ENCODE assay signal across 20 cellular contexts in genomic region chr6:108755257-108756240, GRCh38.
A peak's percentile ranks its signal among the peaks of the same experiment; 100 is the strongest.
DNase-seq lines count a peak whose midpoint lies in the region; ATAC-seq, FAIRE-seq and TF ChIP-seq lines count a peak whose summit lies in the region.
"Had no signal": no experiment of that assay in that cellular context is flagged by ENCODE, and none has a peak within 500 bp of the region (broad histone marks: within the 10 kb centered on the region; RNA-seq: fewer than 3 reads in every experiment).

No MANE protein-coding gene starts in this region.

- H3K4me3 Mint-ChIP-seq in astrocyte (ENCODE audit: unreplicated experiment), result no peak overlapping the region
- no peak overlapping the region for H3K4me3 Mint-ChIP-seq in activated CD4-positive, alpha-beta memory T cell treated with anti-CD3 and anti-CD28 coated beads, Interleukin-2, amount 10 ng/mL, durations not matched to agents 7 days and 5 days
- H3K4me3 Mint-ChIP-seq: activated T-helper 17 cell treated with anti-CD3 and anti-CD28 coated beads, Interleukin-2, amount 50 U/mL, for 72 hours; effector memory CD8-positive, alpha-beta T cell; natural killer cell treated with Interleukin-12 subunit alpha and Interleukin-12 subunit beta and Interleukin-15 and Interleukin-18, amount 100 ng/mL, for 72 hours had no signal

- intact Hi-C loops in heart right ventricle (cut with DNase I), result loop anchor here in 1 of 10 donors (5.0 kb wide), 1 partner anchor 43 kb away; no protein-coding TSS in a partner anchor

- CTCF ChIA-PET in activated CD4-positive, alpha-beta memory T cell treated with anti-CD3 and anti-CD28 coated beads, Interleukin-2, amount 10 ng/mL, durations not matched to agents 7 days and 5 days (lab: Charles Lee), result no interaction called here

- WGBS in heart right ventricle, 2 donors, result 41 to 49% methylated on average over 3 of the region's 3 CpGs

- no peak overlapping the region for H3K4me2 ChIP-seq in astrocyte (ENCODE audit: low read length)

- H3K9me3 ChIP-seq in astrocyte (ENCODE audit: insufficient read depth, low read depth, low read length), result no peaks in the 10 kb centered on the region
- H3K9me3 ChIP-seq in heart right ventricle, result no peaks in the 10 kb centered on the region
- H3K9me3 ChIP-seq: Caco-2 had no signal

- H3K27me3 ChIP-seq in astrocyte (ENCODE audit: insufficient read depth, low read length), result no peaks in the 10 kb centered on the region
- no peaks in the 10 kb centered on the region for H3K27me3 ChIP-seq in heart right ventricle

- no peak overlapping the region for H3K4me3 ChIP-seq in astrocyte (ENCODE audit: insufficient read depth, low read depth, low read length)
- H3K4me3 ChIP-seq in heart right ventricle, result no peak overlapping the region

- no peak for FAIRE-seq in astrocyte (lab: Jason Lieb, UNC)

- H3K4me1 ChIP-seq in astrocyte (ENCODE audit: insufficient read depth, low read length), result no peaks in the 10 kb centered on the region
- peaks cover 4 to 36% (median 17%) of the 10 kb centered on the region in 9 donors for H3K4me1 ChIP-seq in heart right ventricle

- TF ChIP-seq CTCF in astrocyte (IDR thresholded peaks at IDR 0.05; ENCODE audit: insufficient read depth, low read depth, low read length) (no peak), heart right ventricle (IDR thresholded peaks at IDR 0.05) (no peak)

- H3K79me2 ChIP-seq in astrocyte (ENCODE audit: insufficient read depth, low read length), result no peaks in the 10 kb centered on the region

- peak; percentile 23 for DNase-seq in DMS 273 (lab: John Stamatoyannopoulos, UW; ENCODE audit: unreplicated experiment)
- DNase-seq in DMS 273 treated with DMSO at 0.1 percent for 48 hours (lab: John Stamatoyannopoulos, UW), result no peak
- DNase-seq in astrocyte (ENCODE audit: low read depth), result peak; percentile 28
- DNase-seq in heart right ventricle, result no peak
- DNase-seq in stromal cell of bone marrow (ENCODE audit: low read depth), result peak; percentile 45
- no peak for DNase-seq in KBM-7
- DNase-seq in activated CD4-positive, alpha-beta memory T cell treated with anti-CD3 and anti-CD28 coated beads, Interleukin-2, amount 10 ng/mL, durations not matched to agents 7 days and 5 days, result no peak
- DNase-seq in NCI-H1694 (lab: John Stamatoyannopoulos, UW), result no peak
- DNase-seq: activated CD4-positive, alpha-beta T cell treated with anti-CD3 and anti-CD28 coated beads, Interleukin-2, amount 50 U/mL, for 1 hour; Caco-2; effector memory CD8-positive, alpha-beta T cell; head of caudate nucleus; NCI-H2081; NCI-H748 treated with DMSO at 0.1 percent for 48 hours; SIG-M5; stimulated activated naive CD4-positive, alpha-beta T cell treated with Interleukin-2 at 50 U/mL for 16 hours had no signal

- H4K20me1 ChIP-seq in astrocyte (ENCODE audit: insufficient read depth, low read length), result no peaks in the 10 kb centered on the region

- H3K36me3 Mint-ChIP-seq in astrocyte (ENCODE audit: low read depth, unreplicated experiment), result no peaks in the 10 kb centered on the region
- H3K36me3 Mint-ChIP-seq in activated CD4-positive, alpha-beta memory T cell treated with anti-CD3 and anti-CD28 coated beads, Interleukin-2, amount 10 ng/mL, durations not matched to agents 7 days and 5 days (ENCODE audit: low read depth), result no peaks in the 10 kb centered on the region
- H3K36me3 Mint-ChIP-seq: natural killer cell treated with Interleukin-12 subunit alpha and Interleukin-12 subunit beta and Interleukin-15 and Interleukin-18, amount 100 ng/mL, for 72 hours had no signal

- in situ Hi-C loops in KBM-7 (cut with MboI; ENCODE audit: low pct_unique_long_range_greater_than_20kb, low sequenced_read_pairs), result no loop called here

- ATAC-seq in heart right ventricle, result peak; percentile 20 to 73 (median 41)
- ATAC-seq: activated T-helper 17 cell treated with anti-CD3 and anti-CD28 coated beads, Interleukin-2, amount 50 U/mL, for 72 hours; effector memory CD8-positive, alpha-beta T cell; natural killer cell treated with Interleukin-12 subunit alpha and Interleukin-12 subunit beta and Interleukin-15 and Interleukin-18, amount 100 ng/mL, for 72 hours; sciatic nerve had no signal

- H3K27ac ChIP-seq in astrocyte (ENCODE audit: low read depth, low read length) (no peak overlapping the region), heart right ventricle (peak overlapping the region in 8 of 10 donors; percentile 24 to 68 (median 34))
- H3K27ac ChIP-seq: 22Rv1 had no signal

- peaks cover 10% of the 10 kb centered on the region for H3K4me1 Mint-ChIP-seq in astrocyte (ENCODE audit: low read depth, unreplicated experiment)
- H3K4me1 Mint-ChIP-seq in activated CD4-positive, alpha-beta memory T cell treated with anti-CD3 and anti-CD28 coated beads, Interleukin-2, amount 10 ng/mL, durations not matched to agents 7 days and 5 days, result no peaks in the 10 kb centered on the region
- H3K4me1 Mint-ChIP-seq: activated T-helper 17 cell treated with anti-CD3 and anti-CD28 coated beads, Interleukin-2, amount 50 U/mL, for 72 hours had no signal

- H3K27me3 Mint-ChIP-seq in astrocyte (ENCODE audit: low read depth, unreplicated experiment), result peaks cover 17% of the 10 kb centered on the region
- H3K27me3 Mint-ChIP-seq in activated CD4-positive, alpha-beta memory T cell treated with anti-CD3 and anti-CD28 coated beads, Interleukin-2, amount 10 ng/mL, durations not matched to agents 7 days and 5 days, result peaks cover 9% of the 10 kb centered on the region
- H3K27me3 Mint-ChIP-seq: activated T-helper 17 cell treated with anti-CD3 and anti-CD28 coated beads, Interleukin-2, amount 50 U/mL, for 72 hours had no signal

- POLR2A ChIA-PET in activated CD4-positive, alpha-beta memory T cell treated with anti-CD3 and anti-CD28 coated beads, Interleukin-2, amount 10 ng/mL, durations not matched to agents 7 days and 5 days (lab: Charles Lee), result no interaction called here

- H3K9me3 Mint-ChIP-seq in astrocyte (ENCODE audit: unreplicated experiment), result no peaks in the 10 kb centered on the region
- H3K9me3 Mint-ChIP-seq in activated CD4-positive, alpha-beta memory T cell treated with anti-CD3 and anti-CD28 coated beads, Interleukin-2, amount 10 ng/mL, durations not matched to agents 7 days and 5 days, result no peaks in the 10 kb centered on the region
- H3K9me3 Mint-ChIP-seq: activated T-helper 17 cell treated with anti-CD3 and anti-CD28 coated beads, Interleukin-2, amount 50 U/mL, for 72 hours; effector memory CD8-positive, alpha-beta T cell; natural killer cell treated with Interleukin-12 subunit alpha and Interleukin-12 subunit beta and Interleukin-15 and Interleukin-18, amount 100 ng/mL, for 72 hours had no signal

- H3K9ac ChIP-seq in astrocyte (ENCODE audit: low read length), result no peak overlapping the region

- H3K27ac Mint-ChIP-seq in astrocyte (ENCODE audit: unreplicated experiment), result no peak overlapping the region
- no peak overlapping the region for H3K27ac Mint-ChIP-seq in activated CD4-positive, alpha-beta memory T cell treated with anti-CD3 and anti-CD28 coated beads, Interleukin-2, amount 10 ng/mL, durations not matched to agents 7 days and 5 days
- H3K27ac Mint-ChIP-seq: activated T-helper 17 cell treated with anti-CD3 and anti-CD28 coated beads, Interleukin-2, amount 50 U/mL, for 72 hours; effector memory CD8-positive, alpha-beta T cell; natural killer cell treated with Interleukin-12 subunit alpha and Interleukin-12 subunit beta and Interleukin-15 and Interleukin-18, amount 100 ng/mL, for 72 hours had no signal

- H2AFZ ChIP-seq in astrocyte (ENCODE audit: low read depth, low read length), result no peak overlapping the region

- H3K36me3 ChIP-seq in astrocyte (ENCODE audit: insufficient read depth, low read length), result no peaks in the 10 kb centered on the region
- no peaks in the 10 kb centered on the region for H3K36me3 ChIP-seq in heart right ventricle

Comparison
In these comparisons a context has a peak if more than half of its experiments do, and no peak if none do; other contexts are left out.
1. DNase-seq: peak in DMS 273 (single experiment), astrocyte (single experiment) and stromal cell of bone marrow (single experiment); none in DMS 273 treated with DMSO at 0.1 percent for 48 hours (single experiment), heart right ventricle (0 of 2), KBM-7 (single experiment), activated CD4-positive, alpha-beta memory T cell treated with anti-CD3 and anti-CD28 coated beads, Interleukin-2, amount 10 ng/mL, durations not matched to agents 7 days and 5 days (single experiment) and NCI-H1694 (single experiment).